19 cellular contexts compared by ENCODE assay signal in the genomic region with DNA sequence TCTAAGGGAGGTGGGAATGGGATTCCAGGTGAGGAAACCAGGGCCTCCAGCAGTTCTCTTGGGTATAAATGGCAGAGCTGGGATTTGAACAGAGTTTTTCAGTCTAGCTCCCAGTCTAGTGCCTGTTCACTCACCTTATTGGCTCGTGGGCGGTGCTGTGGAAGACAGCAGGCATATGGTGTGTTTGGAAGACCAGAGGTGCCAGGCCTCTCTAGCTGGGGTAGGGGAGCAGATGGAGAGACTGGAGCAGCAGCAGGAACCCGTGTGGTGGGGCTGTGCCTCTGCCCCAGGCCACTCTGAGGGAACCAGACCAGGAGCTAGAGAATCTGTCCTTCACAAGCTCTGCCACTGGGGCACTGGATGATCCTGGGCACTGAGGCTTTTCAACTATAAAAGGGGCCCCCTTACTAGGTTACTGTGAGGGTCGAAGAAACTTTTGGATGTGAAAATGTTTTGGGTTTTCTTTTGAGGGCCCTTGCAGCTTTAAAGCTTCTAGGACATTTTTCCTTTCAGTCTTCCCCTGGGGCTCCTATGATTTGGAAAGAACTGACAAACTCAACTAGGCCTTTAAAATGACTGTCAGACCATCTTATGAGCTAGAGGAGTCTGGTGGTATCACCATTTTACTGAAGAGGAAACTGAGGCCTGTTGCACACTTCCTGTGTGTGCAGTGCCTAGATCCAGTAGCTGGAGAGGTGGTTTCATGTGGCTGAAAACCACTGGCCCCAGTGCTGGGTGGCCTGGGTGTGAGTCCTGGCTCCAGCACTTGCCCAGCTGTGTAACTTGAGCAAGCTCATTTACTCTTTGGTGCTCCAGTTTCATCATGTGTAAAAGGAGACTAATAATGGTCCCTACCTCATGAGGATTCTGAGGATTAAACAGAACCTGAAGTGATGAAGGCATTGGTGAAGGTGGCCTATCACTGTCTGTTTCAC. TPM values are rescaled to one million over a fixed set of nuclear protein-coding genes. Genes with fewer than 3 reads are reported as not detected.
"Had no signal": no experiment of that assay in that cellular context is flagged by ENCODE, and none has a peak within 500 bp of the region (broad histone marks: within the 10 kb centered on the region; RNA-seq: fewer than 3 reads in every experiment).

No MANE protein-coding gene starts in this region.

- DNase-seq: activated CD4-positive, alpha-beta T cell treated with anti-CD3 and anti-CD28 coated beads, Interleukin-2, amount 50 U/mL, for 48 hours; activated naive CD4-positive, alpha-beta T cell treated with anti-CD3 and anti-CD28 coated beads, Interleukin-2, amount 10 ng/mL, durations not matched to agents 7 days and 5 days; caudate nucleus; cortex of kidney; effector CD8-positive, alpha-beta T cell; gastrocnemius medialis; midbrain; naive B cell; small intestine; SW 1271 had no signal

- H3K27ac ChIP-seq: gastrocnemius medialis, right atrium auricular region, tibial nerve had no signal

- H3K9me3 Mint-ChIP-seq: activated naive CD4-positive, alpha-beta T cell treated with anti-CD3 and anti-CD28 coated beads, Interleukin-2, amount 10 ng/mL, durations not matched to agents 7 days and 5 days; activated T-helper 1 cell treated with anti-CD3 and anti-CD28 coated beads, Interleukin-12 subunit alpha, Interleukin-12 subunit beta, Interleukin-2, Interleukin-4 antibody, amounts not matched to agents 30 ng/mL and 10 ng/mL and 1 ng/mL, durations not matched to agents 14 hours and 24 hours and 36 hours; naive B cell; T-helper 2 cell treated with Interferon-gamma antibody and Interleukin-4, amounts not matched to agents 5 μg/mL and 100 μg/mL, for 36 hours had no signal

- H3K27me3 ChIP-seq: gastrocnemius medialis, right atrium auricular region, tibial nerve had no signal

- H3K4me3 ChIP-seq: gastrocnemius medialis, right atrium auricular region, tibial nerve had no signal

- H3K36me3 Mint-ChIP-seq: activated naive CD4-positive, alpha-beta T cell treated with anti-CD3 and anti-CD28 coated beads, Interleukin-2, amount 10 ng/mL, durations not matched to agents 7 days and 5 days; naive B cell had no signal

- H3K4me3 Mint-ChIP-seq: activated naive CD4-positive, alpha-beta T cell treated with anti-CD3 and anti-CD28 coated beads, Interleukin-2, amount 10 ng/mL, durations not matched to agents 7 days and 5 days; activated T-helper 1 cell treated with anti-CD3 and anti-CD28 coated beads, Interleukin-12 subunit alpha, Interleukin-12 subunit beta, Interleukin-2, Interleukin-4 antibody, amounts not matched to agents 30 ng/mL and 10 ng/mL and 1 ng/mL, durations not matched to agents 14 hours and 24 hours and 36 hours; naive B cell; T-helper 2 cell treated with Interferon-gamma antibody and Interleukin-4, amounts not matched to agents 5 μg/mL and 100 μg/mL, for 36 hours had no signal

- H3K4me1 Mint-ChIP-seq: activated naive CD4-positive, alpha-beta T cell treated with anti-CD3 and anti-CD28 coated beads, Interleukin-2, amount 10 ng/mL, durations not matched to agents 7 days and 5 days had no signal

- H3K36me3 ChIP-seq: gastrocnemius medialis, right atrium auricular region, tibial nerve had no signal

- H3K4me1 ChIP-seq: gastrocnemius medialis had no signal

- H3K9me3 ChIP-seq: gastrocnemius medialis, right atrium auricular region, tibial nerve had no signal

- H3K27ac Mint-ChIP-seq: activated naive CD4-positive, alpha-beta T cell treated with anti-CD3 and anti-CD28 coated beads, Interleukin-2, amount 10 ng/mL, durations not matched to agents 7 days and 5 days; activated T-helper 1 cell treated with anti-CD3 and anti-CD28 coated beads, Interleukin-12 subunit alpha, Interleukin-12 subunit beta, Interleukin-2, Interleukin-4 antibody, amounts not matched to agents 30 ng/mL and 10 ng/mL and 1 ng/mL, durations not matched to agents 14 hours and 24 hours and 36 hours; naive B cell; T-helper 2 cell treated with Interferon-gamma antibody and Interleukin-4, amounts not matched to agents 5 μg/mL and 100 μg/mL, for 36 hours had no signal

- H3K27me3 Mint-ChIP-seq: naive B cell had no signal

RNA-seq across cellular contexts. Expression of a gene that starts 6.1 kb away (rescaled TPM):
- total RNA-seq: activated T-helper 1 cell treated with anti-CD3 and anti-CD28 coated beads, Interleukin-12 subunit alpha, Interleukin-12 subunit beta, Interleukin-2, Interleukin-4 antibody, amounts not matched to agents 30 ng/mL and 10 ng/mL and 1 ng/mL, durations not matched to agents 14 hours and 24 hours and 36 hours; fibroblast of lung; gastrocnemius medialis; kidney epithelial cell; lower leg skin; posterior vena cava; right atrium auricular region; tibial nerve had no signal
- polyA plus RNA-seq: adipose tissue, fibroblast of lung, small intestine had no signal
